Comparison of ENCODE assay signal across 27 cellular contexts in the genomic region with DNA sequence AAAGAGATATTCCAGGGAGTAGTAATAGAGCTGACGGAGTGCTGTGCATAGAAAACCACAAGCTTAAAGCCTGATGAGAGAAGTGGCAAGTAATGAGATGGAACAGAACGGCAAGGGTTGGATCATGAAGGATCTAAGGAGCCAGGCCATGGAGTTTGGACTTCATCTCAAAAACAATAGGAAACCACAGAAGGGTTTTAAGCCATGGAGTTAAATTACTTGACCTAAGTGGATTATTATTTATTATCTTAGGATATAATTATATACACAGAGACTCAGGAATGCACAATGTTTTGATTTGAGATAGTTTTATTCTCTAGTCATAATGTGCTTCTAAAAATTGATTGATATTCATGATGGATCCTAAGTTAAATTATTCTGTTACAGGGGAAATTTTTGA.
"Had no signal": no experiment of that assay in that cellular context is flagged by ENCODE, and none has a peak within 500 bp of the region (broad histone marks: within the 10 kb centered on the region; RNA-seq: fewer than 3 reads in every experiment).

No MANE protein-coding gene starts in this region.

- H3K27ac Mint-ChIP-seq: activated CD8-positive, alpha-beta T cell treated with anti-CD3 and anti-CD28 coated beads for 36 hours; activated naive CD4-positive, alpha-beta T cell treated with anti-CD3 and anti-CD28 coated beads, Interleukin-2, amount 50 U/mL, for 24 hours had no signal

- H3K27ac ChIP-seq: ascending aorta, SK-N-MC had no signal

- ATAC-seq: activated CD4-positive, CD25-positive, alpha-beta regulatory T cell treated with anti-CD3 and anti-CD28 coated beads, Interleukin-2, amount 50 U/mL, for 24 hours; activated CD8-positive, alpha-beta T cell treated with anti-CD3 and anti-CD28 coated beads for 36 hours; Panc1; Right ventricle myocardium inferior had no signal

- H3K4me1 Mint-ChIP-seq: activated naive CD4-positive, alpha-beta T cell treated with anti-CD3 and anti-CD28 coated beads, Interleukin-2, amount 50 U/mL, for 24 hours; central memory CD8-positive, alpha-beta T cell had no signal

- H3K36me3 Mint-ChIP-seq: activated naive CD4-positive, alpha-beta T cell treated with anti-CD3 and anti-CD28 coated beads, Interleukin-2, amount 50 U/mL, for 24 hours had no signal

- H3K27me3 ChIP-seq: ascending aorta had no signal

- H3K4me3 Mint-ChIP-seq: activated CD8-positive, alpha-beta T cell treated with anti-CD3 and anti-CD28 coated beads for 36 hours; activated naive CD4-positive, alpha-beta T cell treated with anti-CD3 and anti-CD28 coated beads, Interleukin-2, amount 50 U/mL, for 24 hours; brain; central memory CD8-positive, alpha-beta T cell had no signal

- H3K9me3 Mint-ChIP-seq: activated naive CD4-positive, alpha-beta T cell treated with anti-CD3 and anti-CD28 coated beads, Interleukin-2, amount 50 U/mL, for 24 hours; central memory CD8-positive, alpha-beta T cell had no signal

- DNase-seq: activated CD4-positive, alpha-beta T cell treated with anti-CD3 and anti-CD28 coated beads for 4 hours; activated CD8-positive, alpha-beta memory T cell treated with anti-CD3 and anti-CD28 coated beads, Interleukin-2, amount 50 U/mL, for 48 hours; activated CD8-positive, alpha-beta T cell treated with anti-CD3 and anti-CD28 coated beads for 36 hours; activated effector memory CD4-positive, alpha-beta T cell treated with Interleukin-2 at 50 U/mL for 16 hours; activated naive CD4-positive, alpha-beta T cell; activated T-cell treated with anti-CD3 and anti-CD28 coated beads, Interleukin-2, amount 50 U/mL, for 1 hour; amniotic stem cell; KG1; NCI-H1092; NCI-H1694; NCI-H2029 treated with DMSO at 0.1 percent for 48 hours; NCI-H2171 treated with DMSO at 0.1 percent for 48 hours; NCI-H226; NCI-H526; NCI-H774; NK-92 treated with Interleukin-12 subunit alpha and Interleukin-12 subunit beta, amount 100 ng/mL, for 24 hours; OCI-M1; RPMI8226; SW 1271 had no signal

- H3K27me3 Mint-ChIP-seq: brain; central memory CD8-positive, alpha-beta T cell had no signal

- H3K9me3 ChIP-seq: ascending aorta had no signal

- H3K4me1 ChIP-seq: ascending aorta had no signal

- H3K4me3 ChIP-seq: ascending aorta, SK-N-MC had no signal

- H3K36me3 ChIP-seq: ascending aorta had no signal
